In genomic region chr19:14158276-14159023, GRCh38 we compare ENCODE assay signal across 24 cellular contexts.
"Had no signal": no experiment of that assay in that cellular context is flagged by ENCODE, and none has a peak within 500 bp of the region (broad histone marks: within the 10 kb centered on the region; RNA-seq: fewer than 3 reads in every experiment).

No MANE protein-coding gene starts in this region.

- DNase-seq: dorsolateral prefrontal cortex; effector CD4-positive, alpha-beta T cell; foreskin fibroblast; gastrocnemius medialis; head of caudate nucleus; left ventricle myocardium superior; lower lobe of right lung; natural killer cell; spleen; stimulated activated CD4-positive, alpha-beta T cell treated with anti-CD3 and anti-CD28 coated beads, Interleukin-15, amount 100 ng/mL, for 24 hours; stimulated activated CD4-positive, alpha-beta T cell treated with anti-CD3 and anti-CD28 coated beads, Interleukin-2, amount 100 ng/mL, for 48 hours; stimulated activated naive B cell treated with anti-CD40 and anti-IgM and Interleukin-4, amounts not matched to agents 10 μg/mL and 1 μg/mL and 100 μg/mL, for 72 hours; stimulated activated naive CD8-positive, alpha-beta T cell treated with anti-CD3 and anti-CD28 coated beads, Interleukin-15, amount 100 ng/mL, for 72 hours; transverse colon; upper lobe of right lung; uterus had no signal

- H3K4me2 ChIP-seq: hepatocyte had no signal

- H3K27me3 Mint-ChIP-seq: stimulated activated naive B cell treated with anti-CD40 and anti-IgM and Interleukin-4, amounts not matched to agents 10 μg/mL and 1 μg/mL and 100 μg/mL, for 72 hours; stimulated activated naive CD8-positive, alpha-beta T cell treated with anti-CD3 and anti-CD28 coated beads, Interleukin-15, amount 100 ng/mL, for 72 hours had no signal

- H3K36me3 Mint-ChIP-seq: natural killer cell had no signal

- ATAC-seq: esophagus mucosa; gastrocnemius medialis; left ventricle myocardium superior; lower lobe of right lung; natural killer cell; stimulated activated naive B cell treated with anti-CD40 and anti-IgM and Interleukin-4, amounts not matched to agents 10 μg/mL and 1 μg/mL and 100 μg/mL, for 72 hours; stimulated activated naive CD8-positive, alpha-beta T cell treated with anti-CD3 and anti-CD28 coated beads, Interleukin-15, amount 100 ng/mL, for 72 hours; upper lobe of right lung had no signal

- H2AFZ ChIP-seq: hepatocyte had no signal

- H3K9me3 Mint-ChIP-seq: natural killer cell; neural crest cell; stimulated activated naive B cell treated with anti-CD40 and anti-IgM and Interleukin-4, amounts not matched to agents 10 μg/mL and 1 μg/mL and 100 μg/mL, for 72 hours; stimulated activated naive CD8-positive, alpha-beta T cell treated with anti-CD3 and anti-CD28 coated beads, Interleukin-15, amount 100 ng/mL, for 72 hours had no signal

- H3K36me3 ChIP-seq: gastrocnemius medialis, uterus had no signal

- H3K4me1 ChIP-seq: gastrocnemius medialis, lower lobe of right lung, prostate gland, right atrium auricular region, spleen, suprapubic skin, transverse colon, upper lobe of right lung, uterus had no signal

- H3K4me3 Mint-ChIP-seq: natural killer cell; neural crest cell; stimulated activated naive B cell treated with anti-CD40 and anti-IgM and Interleukin-4, amounts not matched to agents 10 μg/mL and 1 μg/mL and 100 μg/mL, for 72 hours; stimulated activated naive CD8-positive, alpha-beta T cell treated with anti-CD3 and anti-CD28 coated beads, Interleukin-15, amount 100 ng/mL, for 72 hours had no signal

- H3K27me3 ChIP-seq: dorsolateral prefrontal cortex, gastrocnemius medialis, hepatocyte, right atrium auricular region, spleen, suprapubic skin, transverse colon, upper lobe of right lung, uterus had no signal

- H3K27ac Mint-ChIP-seq: natural killer cell; stimulated activated naive B cell treated with anti-CD40 and anti-IgM and Interleukin-4, amounts not matched to agents 10 μg/mL and 1 μg/mL and 100 μg/mL, for 72 hours had no signal

- H3K4me1 Mint-ChIP-seq: natural killer cell; neural crest cell; stimulated activated naive B cell treated with anti-CD40 and anti-IgM and Interleukin-4, amounts not matched to agents 10 μg/mL and 1 μg/mL and 100 μg/mL, for 72 hours; stimulated activated naive CD8-positive, alpha-beta T cell treated with anti-CD3 and anti-CD28 coated beads, Interleukin-15, amount 100 ng/mL, for 72 hours had no signal

- H3K27ac ChIP-seq: epithelial cell of prostate, gastrocnemius medialis, hepatocyte, lower lobe of right lung, prostate gland, right atrium auricular region, skin epidermis, spleen, suprapubic skin, transverse colon, upper lobe of right lung, uterus had no signal

- H3K4me3 ChIP-seq: dorsolateral prefrontal cortex, gastrocnemius medialis, hepatocyte, lower lobe of right lung, prostate gland, right atrium auricular region, skin epidermis, spleen, suprapubic skin, transverse colon, upper lobe of right lung, uterus had no signal

- H3K9me3 ChIP-seq: gastrocnemius medialis, lower lobe of right lung, prostate gland, right atrium auricular region, spleen, suprapubic skin, transverse colon, upper lobe of right lung, uterus had no signal
